In the genomic region with DNA sequence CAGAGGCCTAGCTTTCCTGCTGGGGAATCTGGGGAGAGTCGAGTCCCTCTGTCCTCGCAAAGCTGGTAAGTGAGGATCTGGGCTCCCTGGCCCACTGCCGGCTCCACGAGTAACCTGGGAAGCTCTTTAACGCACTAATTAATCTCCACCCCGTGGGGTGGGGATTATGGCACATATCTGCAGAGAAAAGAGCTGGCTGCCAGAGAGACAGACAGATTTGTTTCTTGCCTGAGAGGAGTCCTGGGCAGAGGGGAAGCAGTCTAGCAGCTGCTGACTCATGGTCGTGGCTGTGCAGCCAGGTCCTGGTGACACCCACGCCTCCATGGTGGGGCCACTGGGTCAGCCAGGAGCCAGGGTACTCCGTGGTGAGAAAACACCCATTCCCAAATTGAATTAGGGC, we compare ENCODE assay signal across 11 cellular contexts. TPM values are rescaled to one million over a fixed set of nuclear protein-coding genes. Genes with fewer than 3 reads are reported as not detected.
A peak's percentile ranks its signal among the peaks of the same experiment; 100 is the strongest.
DNase-seq lines count a peak whose midpoint lies in the region; ATAC-seq and TF ChIP-seq lines count a peak whose summit lies in the region.
"Had no signal": no experiment of that assay in that cellular context is flagged by ENCODE, and none has a peak within 500 bp of the region (broad histone marks: within the 10 kb centered on the region; RNA-seq: fewer than 3 reads in every experiment).

No MANE protein-coding gene starts in this region.

- POLR2A ChIA-PET in WTC11 (lab: Charles Lee) = interaction anchor here (0.6 kb wide), 1 partner anchor 1222 kb away, joined by 3 read pairs; no protein-coding TSS in a partner anchor

- H3K36me3 ChIP-seq in GM23248 (ENCODE audit: low read depth) (no peaks in the 10 kb centered on the region), heart left ventricle (no peaks in the 10 kb centered on the region), skeletal muscle satellite cell (ENCODE audit: insufficient read depth, low read length) (no peaks in the 10 kb centered on the region)
- H3K36me3 ChIP-seq: spleen had no signal

- H3K27ac ChIP-seq in GM23248 = peak overlapping the region; percentile 95
- peak overlapping the region in 11 of 12 donors; percentile 63 to 82 (median 70) for H3K27ac ChIP-seq in heart left ventricle
- H3K27ac ChIP-seq: spleen had no signal

- peaks cover 43% of the 10 kb centered on the region for H3K4me1 Mint-ChIP-seq in WTC11
- no peaks in the 10 kb centered on the region for H3K4me1 Mint-ChIP-seq in activated naive CD4-positive, alpha-beta T cell treated with anti-CD3 and anti-CD28 coated beads, Interleukin-2, amount 10 ng/mL, durations not matched to agents 7 days and 5 days

- 8 to 10% methylated on average over 9 of the region's 9 CpGs for WGBS in GM23248 (ENCODE audit: low coverage in 1 of 2, low lambda C conversion rate in 2 of 2, missing lambda C conversion rate in 2 of 2), 2 experiments
- 42 to 49% (median 43%) methylated on average over 9 of the region's 9 CpGs for WGBS in heart left ventricle, 4 donors

- peak overlapping the region; percentile 74 for H3K9ac ChIP-seq in GM23248
- peak overlapping the region; percentile 61 for H3K9ac ChIP-seq in skeletal muscle satellite cell (ENCODE audit: low read depth, low read length)

- H3K79me2 ChIP-seq in GM23248 (ENCODE audit: insufficient read depth) = no peaks in the 10 kb centered on the region

- H4K20me1 ChIP-seq in GM23248 (ENCODE audit: insufficient read depth) = no peaks in the 10 kb centered on the region

- H3K9me2 ChIP-seq in GM23248 (ENCODE audit: insufficient read depth) = no peaks in the 10 kb centered on the region

- peak overlapping the region; percentile 49 for H3K4me3 ChIP-seq in GM23248
- no peak overlapping the region for H3K4me3 ChIP-seq in heart left ventricle
- peak overlapping the region; percentile 44 for H3K4me3 ChIP-seq in skeletal muscle satellite cell (ENCODE audit: low read length)
- H3K4me3 ChIP-seq: spleen had no signal

- TF ChIP-seq CTCF in WTC11 (IDR thresholded peaks at IDR 0.05) = no peak
- no peak for TF ChIP-seq CTCF in heart left ventricle (IDR thresholded peaks at IDR 0.05)

- no peak overlapping the region for H3K4me3 Mint-ChIP-seq in WTC11
- H3K4me3 Mint-ChIP-seq in activated naive CD4-positive, alpha-beta T cell treated with anti-CD3 and anti-CD28 coated beads, Interleukin-2, amount 10 ng/mL, durations not matched to agents 7 days and 5 days = no peak overlapping the region

- H3F3A ChIP-seq in GM23248 (ENCODE audit: insufficient read depth) = peaks cover 39% of the 10 kb centered on the region

- in situ Hi-C loops in GM23248 (cut with MboI) = no loop called here

- 0 out of 2 replicates have a peak, but pooled peaks cover 5% of the 10 kb centered on the region for H3K9me3 Mint-ChIP-seq in WTC11
- H3K9me3 Mint-ChIP-seq in activated naive CD4-positive, alpha-beta T cell treated with anti-CD3 and anti-CD28 coated beads, Interleukin-2, amount 10 ng/mL, durations not matched to agents 7 days and 5 days = no peaks in the 10 kb centered on the region

- H3K9me3 ChIP-seq in GM23248 (ENCODE audit: low read depth) (no peaks in the 10 kb centered on the region), heart left ventricle (no peaks in the 10 kb centered on the region), skeletal muscle satellite cell (replicated peaks; ENCODE audit: low read length) (no peaks in the 10 kb centered on the region)
- H3K9me3 ChIP-seq: spleen had no signal

- H3K36me3 Mint-ChIP-seq in WTC11 = no peaks in the 10 kb centered on the region
- H3K36me3 Mint-ChIP-seq in activated naive CD4-positive, alpha-beta T cell treated with anti-CD3 and anti-CD28 coated beads, Interleukin-2, amount 10 ng/mL, durations not matched to agents 7 days and 5 days = no peaks in the 10 kb centered on the region

- peaks cover 73% of the 10 kb centered on the region for H3K4me1 ChIP-seq in GM23248 (ENCODE audit: insufficient read depth)
- peaks cover 0 to 34% (median 19%) of the 10 kb centered on the region in 12 donors for H3K4me1 ChIP-seq in heart left ventricle
- H3K4me1 ChIP-seq in skeletal muscle satellite cell (ENCODE audit: control insufficient read depth, insufficient read depth, low read length) = peaks cover 69% of the 10 kb centered on the region
- H3K4me1 ChIP-seq: spleen had no signal

- CTCF ChIA-PET in WTC11 (lab: Charles Lee) = interaction anchor here (0.8 to 3.6 kb wide), 8 partner anchors 12 to 135 kb away, joined by 3 to 17 read pairs (median 4); no protein-coding TSS in a partner anchor
- CTCF ChIA-PET in activated naive CD4-positive, alpha-beta T cell treated with anti-CD3 and anti-CD28 coated beads, Interleukin-2, amount 10 ng/mL, durations not matched to agents 7 days and 5 days (lab: Charles Lee) = interaction anchor here (0.7 to 1.5 kb wide), 3 partner anchors 12 to 129 kb away, joined by 3 read pairs; no protein-coding TSS in a partner anchor

- ATAC-seq in WTC11 (no peak), heart left ventricle (peak; percentile 62 to 85 (median 65))

- no peak for TF ChIP-seq POLR2A in heart left ventricle (IDR thresholded peaks at IDR 0.05)

- peak overlapping the region; percentile 8; the same call in 1 of the 2 replicates for H3K27ac Mint-ChIP-seq in WTC11
- H3K27ac Mint-ChIP-seq in activated naive CD4-positive, alpha-beta T cell treated with anti-CD3 and anti-CD28 coated beads, Interleukin-2, amount 10 ng/mL, durations not matched to agents 7 days and 5 days = no peak overlapping the region

- DNase-seq in GM23248 (peak; percentile 91), WTC11 (ENCODE audit: low spot score) (no peak), heart left ventricle (peak in 3 of 5 donors; percentile 50 to 87 (median 61)), HT-29 (ENCODE audit: low spot score) (no peak), inferior parietal cortex (ENCODE audit: extremely low spot score) (no peak)
- no peak for DNase-seq in activated naive CD4-positive, alpha-beta T cell treated with anti-CD3 and anti-CD28 coated beads, Interleukin-2, amount 10 ng/mL, durations not matched to agents 7 days and 5 days
- no peak for DNase-seq in activated CD4-positive, CD25-positive, alpha-beta regulatory T cell (lab: John Stamatoyannopoulos, UW)
- DNase-seq: activated CD4-positive, alpha-beta T cell treated with anti-CD3 and anti-CD28 coated beads, Interleukin-2, amount 50 U/mL, for 48 hours; NCI-H1930; spleen had no signal

- H3K27me3 ChIP-seq in GM23248 (replicated peaks; ENCODE audit: insufficient read depth) = no peaks in the 10 kb centered on the region
- peaks cover 0 to 2% (median 0%) of the 10 kb centered on the region in 9 donors for H3K27me3 ChIP-seq in heart left ventricle
- H3K27me3 ChIP-seq in skeletal muscle satellite cell (ENCODE audit: control insufficient read depth, insufficient read depth, low read length) = no peaks in the 10 kb centered on the region

- intact Hi-C loops in heart left ventricle (cut with DNase I) = loop anchor here in 3 of 10 donors (2.0 to 5.0 kb wide), 3 partner anchors 30 to 86 kb away; no protein-coding TSS in a partner anchor

- no peaks in the 10 kb centered on the region for H3K27me3 Mint-ChIP-seq in WTC11 (ENCODE audit: low read depth)
- peaks cover 22% of the 10 kb centered on the region for H3K27me3 Mint-ChIP-seq in activated naive CD4-positive, alpha-beta T cell treated with anti-CD3 and anti-CD28 coated beads, Interleukin-2, amount 10 ng/mL, durations not matched to agents 7 days and 5 days

- H3K4me2 ChIP-seq in GM23248 (ENCODE audit: unreplicated experiment) = peak overlapping the region; percentile 81
- peak overlapping the region; percentile 81 for H3K4me2 ChIP-seq in skeletal muscle satellite cell (ENCODE audit: low read length)

- peak overlapping the region; percentile 55 for H2AFZ ChIP-seq in GM23248

TF ChIP-seq in WTC11, 78 proteins besides CTCF, POLR2A, EP300 and RAD21 (continues in another document):
- TF ChIP-seq, protein P1, sequence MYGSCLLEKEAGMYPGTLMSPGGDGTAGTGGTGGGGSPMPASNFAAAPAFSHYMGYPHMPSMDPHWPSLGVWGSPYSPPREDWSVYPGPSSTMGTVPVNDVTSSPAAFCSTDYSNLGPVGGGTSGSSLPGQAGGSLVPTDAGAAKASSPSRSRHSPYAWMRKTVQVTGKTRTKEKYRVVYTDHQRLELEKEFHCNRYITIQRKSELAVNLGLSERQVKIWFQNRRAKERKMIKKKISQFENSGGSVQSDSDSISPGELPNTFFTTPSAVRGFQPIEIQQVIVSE (CRISPR knock-in tag; IDR thresholded peaks at IDR 0.05; ENCODE audit: borderline replicate concordance) = no peak
- TF ChIP-seq JAZF1 (CRISPR knock-in tag; IDR thresholded peaks at IDR 0.05) (no peak), JUN (CRISPR knock-in tag; IDR thresholded peaks at IDR 0.05) (no peak), NFATC4 (CRISPR knock-in tag; IDR thresholded peaks at IDR 0.05) (no peak), NR3C1 (CRISPR knock-in tag; conservative IDR thresholded peaks at IDR 0.05; ENCODE audit: low read depth) (no peak)

RNA-seq across cellular contexts. Expression of a gene that starts 14.0 kb away (rescaled TPM):
- total RNA-seq in GM23248 (2014; rRNA removed; shearing (Covaris generic)) = 1.4 and 4.3 TPM in 2 replicates
- 0.38 and 0.74 TPM in 2 replicates for polyA plus RNA-seq in GM23248 (2016; fragmentation: Nextera tagmentation; extraction: Ambion mirVana)
- 5.5 to 9.1 TPM (median 6.6 TPM) in 3 replicates for total RNA-seq in WTC11 (2021)
- total RNA-seq in heart left ventricle = 1 to 10 TPM; 1.7 to 5.5 (median 3.2) TPM
- polyA plus RNA-seq in heart left ventricle = under 1 TPM; 0.28 to 0.50 TPM
- total RNA-seq in skeletal muscle satellite cell (2012; rRNA removed) = 0.25 and 1.1 TPM in 2 replicates
- total RNA-seq in HT-29 (2014; rRNA removed; shearing (Covaris generic)) = not detected in 2 replicates

Comparison
In these comparisons a context has a peak if more than half of its experiments do, and no peak if none do; other contexts are left out.
1. DNase-seq: peak in GM23248 (single experiment) and heart left ventricle (3 of 5); none in WTC11 (single experiment), HT-29 (single experiment), activated naive CD4-positive, alpha-beta T cell treated with anti-CD3 and anti-CD28 coated beads, Interleukin-2, amount 10 ng/mL, durations not matched to agents 7 days and 5 days (single experiment), activated CD4-positive, CD25-positive, alpha-beta regulatory T cell (0 of 4) and inferior parietal cortex (single experiment).
2. H3K4me3 ChIP-seq: peak in GM23248 (single experiment) and skeletal muscle satellite cell (single experiment); none in heart left ventricle (0 of 12).